ENCODE assay signal across 14 cellular contexts in genomic region chr10:79239930-79240713, GRCh38.
DNase-seq lines count a peak whose midpoint lies in the region; ATAC-seq and TF ChIP-seq lines count a peak whose summit lies in the region.
"Had no signal": no experiment of that assay in that cellular context is flagged by ENCODE, and none has a peak within 500 bp of the region (broad histone marks: within the 10 kb centered on the region; RNA-seq: fewer than 3 reads in every experiment).

No MANE protein-coding gene starts in this region.

- DNase-seq in SIG-M5 treated with dmso at 0.1 percent for 504 hours (lab: John Stamatoyannopoulos, UW; ENCODE audit: unreplicated experiment): peak; percentile 17
- DNase-seq in SIG-M5 (lab: John Stamatoyannopoulos, UW): no peak
- DNase-seq in left kidney (ENCODE audit: low read depth, low spot score): peak; percentile 95
- no peak for DNase-seq in stomach
- no peak for DNase-seq in SW480 (ENCODE audit: low spot score)
- no peak for DNase-seq in left colon
- DNase-seq: 8988T; activated CD4-positive, CD25-positive, alpha-beta regulatory T cell; activated naive CD4-positive, alpha-beta T cell treated with anti-CD3 and anti-CD28 coated beads, Interleukin-2, amount 10 ng/mL, durations not matched to agents 7 days and 5 days; effector memory CD8-positive, alpha-beta T cell; NCI-H1694 treated with DMSO at 0.1 percent for 48 hours had no signal

- H3K4me3 ChIP-seq in stomach: no peak overlapping the region
- H3K4me3 ChIP-seq: Peyer's patch had no signal

- no peaks in the 10 kb centered on the region for H3K27me3 ChIP-seq in stomach
- H3K27me3 ChIP-seq: Peyer's patch had no signal

- H3K36me3 ChIP-seq in stomach: peaks cover 0 to 29% (median 12%) of the 10 kb centered on the region in 4 donors
- H3K36me3 ChIP-seq: Peyer's patch had no signal

- peaks cover 50 to 96% (median 77%) of the 10 kb centered on the region in 4 donors for H3K4me1 ChIP-seq in stomach

- H3K9me3 Mint-ChIP-seq in activated T-helper 17 cell treated with anti-CD3 and anti-CD28 coated beads, Interleukin-2, amount 50 U/mL, for 72 hours: no peaks in the 10 kb centered on the region
- H3K9me3 Mint-ChIP-seq: activated naive CD4-positive, alpha-beta T cell treated with anti-CD3 and anti-CD28 coated beads, Interleukin-2, amount 10 ng/mL, durations not matched to agents 7 days and 5 days; effector memory CD8-positive, alpha-beta T cell had no signal

- TF ChIP-seq POLR2A in stomach (IDR thresholded peaks at IDR 0.05): no peak

- no peak for TF ChIP-seq CTCF in stomach (IDR thresholded peaks at IDR 0.05)

- intact Hi-C loops in stomach (cut with DNase I; ENCODE audit: low total_unique reads): no loop called here
- intact Hi-C loops in left colon (cut with DNase I, micrococcal nuclease): no loop called here

- H3K9me3 ChIP-seq in stomach: no peaks in the 10 kb centered on the region
- H3K9me3 ChIP-seq: Peyer's patch had no signal

- H3K4me3 Mint-ChIP-seq in activated T-helper 17 cell treated with anti-CD3 and anti-CD28 coated beads, Interleukin-2, amount 50 U/mL, for 72 hours: peak overlapping the region; percentile 94

- 59 to 84% (median 74%) methylated on average over 27 to 32 of the region's 32 CpGs for WGBS in stomach, 5 donors

- ATAC-seq in activated T-helper 17 cell treated with anti-CD3 and anti-CD28 coated beads, Interleukin-2, amount 50 U/mL, for 72 hours (replicated peaks): no peak
- ATAC-seq in left colon (no peak), HG03139 (IDR thresholded peaks at IDR 0.05; ENCODE audit: unreplicated experiment) (no peak)
- ATAC-seq: effector memory CD8-positive, alpha-beta T cell had no signal

- H3K27me3 Mint-ChIP-seq in activated T-helper 17 cell treated with anti-CD3 and anti-CD28 coated beads, Interleukin-2, amount 50 U/mL, for 72 hours: no peaks in the 10 kb centered on the region
- H3K27me3 Mint-ChIP-seq: effector memory CD8-positive, alpha-beta T cell had no signal

- peaks cover 43% of the 10 kb centered on the region for H3K4me1 Mint-ChIP-seq in activated T-helper 17 cell treated with anti-CD3 and anti-CD28 coated beads, Interleukin-2, amount 50 U/mL, for 72 hours

- peak overlapping the region; percentile 9 to 68 (median 60) for H3K27ac ChIP-seq in stomach

- peaks cover 27% of the 10 kb centered on the region for H3K36me3 Mint-ChIP-seq in activated T-helper 17 cell treated with anti-CD3 and anti-CD28 coated beads, Interleukin-2, amount 50 U/mL, for 72 hours (ENCODE audit: low read depth)

- TF ChIP-seq EP300 in stomach (IDR thresholded peaks at IDR 0.05): no peak

- H3K27ac Mint-ChIP-seq in activated T-helper 17 cell treated with anti-CD3 and anti-CD28 coated beads, Interleukin-2, amount 50 U/mL, for 72 hours: peak overlapping the region; percentile 42
- H3K27ac Mint-ChIP-seq: activated naive CD4-positive, alpha-beta T cell treated with anti-CD3 and anti-CD28 coated beads, Interleukin-2, amount 10 ng/mL, durations not matched to agents 7 days and 5 days had no signal

Comparison
In these comparisons a context has a peak if more than half of its experiments do, and no peak if none do; other contexts are left out.
1. DNase-seq: peak in SIG-M5 treated with dmso at 0.1 percent for 504 hours (single experiment) and left kidney (single experiment); none in SIG-M5 (single experiment), stomach (single experiment), SW480 (single experiment) and left colon (0 of 2).